ENCODE assay signal across 8 cellular contexts in the genomic region with DNA sequence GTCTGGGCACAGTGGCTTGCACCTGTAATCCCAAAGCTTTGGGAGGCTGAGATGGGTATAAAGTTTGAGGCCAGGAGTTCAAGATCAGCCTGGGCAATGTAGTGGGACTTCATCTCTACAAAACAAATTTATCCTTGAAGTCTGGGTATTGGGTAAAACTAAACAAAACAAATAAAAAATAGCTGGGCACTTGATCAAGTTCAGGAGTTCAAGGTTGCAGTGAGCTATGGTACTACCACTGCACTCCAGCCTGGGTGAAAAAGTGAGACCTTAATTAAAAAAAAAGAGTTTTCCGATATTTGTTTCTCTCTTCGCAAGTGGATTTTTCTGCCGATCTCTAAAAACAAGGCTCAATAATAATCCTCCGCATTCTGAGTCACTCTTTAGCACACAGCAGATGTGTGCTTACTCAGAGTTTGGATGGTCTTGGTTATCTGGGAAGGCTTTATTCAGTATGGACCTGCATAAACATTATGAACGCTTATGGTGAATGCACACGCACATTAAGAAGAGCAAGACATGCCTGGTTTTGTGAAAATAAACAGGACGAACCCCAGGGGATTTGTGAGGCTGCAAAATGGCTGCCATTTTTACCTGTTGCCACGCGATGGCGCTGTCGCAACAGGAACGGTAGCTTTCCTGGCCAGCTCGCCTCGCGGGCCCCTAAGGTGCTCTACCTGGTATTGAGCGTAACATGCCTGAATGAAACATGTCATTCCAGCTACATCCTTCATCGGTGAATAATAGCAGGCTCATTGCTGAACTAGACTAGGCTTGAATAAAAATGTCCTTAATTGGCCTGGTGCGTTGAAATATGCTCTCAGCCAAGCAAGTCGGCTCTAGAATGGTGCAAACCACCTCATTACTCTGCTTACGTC. TPM values are rescaled to one million over a fixed set of nuclear protein-coding genes. Genes with fewer than 3 reads are reported as not detected.
A peak's percentile ranks its signal among the peaks of the same experiment; 100 is the strongest.
DNase-seq lines count a peak whose midpoint lies in the region; ATAC-seq and TF ChIP-seq lines count a peak whose summit lies in the region.

No MANE protein-coding gene starts in this region.

- peaks cover 30% of the 10 kb centered on the region for H3K27me3 Mint-ChIP-seq in activated CD4-positive, alpha-beta T cell treated with anti-CD3 and anti-CD28 coated beads for 36 hours

- peak; percentile 58 for DNase-seq in AG08396 (ENCODE audit: low spot score)
- peak; percentile 64 for DNase-seq in NCI-H2227 (lab: John Stamatoyannopoulos, UW; ENCODE audit: unreplicated experiment)
- DNase-seq in activated CD4-positive, alpha-beta T cell treated with anti-CD3 and anti-CD28 coated beads for 36 hours = peak; percentile 80
- no peak for DNase-seq in coronary artery (ENCODE audit: low spot score)
- DNase-seq in lower lobe of right lung = peak; percentile 71
- peak; percentile 19 to 36 (median 23) for DNase-seq in stimulated activated CD4-positive, alpha-beta T cell treated with anti-CD3 and anti-CD28 coated beads, TNF-alpha, amount 100 ng/mL, for 48 hours (ENCODE audit: low read depth in 3 of 3)

- H3K4me3 ChIP-seq in coronary artery (peak overlapping the region; percentile 62), lower lobe of right lung (no peak overlapping the region)

- ATAC-seq in GM18858 (IDR thresholded peaks at IDR 0.05; ENCODE audit: unreplicated experiment) = peak; percentile 89
- peak; percentile 75 for ATAC-seq in HG03108 (IDR thresholded peaks at IDR 0.05; ENCODE audit: unreplicated experiment)
- peak; percentile 80 for ATAC-seq in activated CD4-positive, alpha-beta T cell treated with anti-CD3 and anti-CD28 coated beads for 36 hours
- ATAC-seq in lower lobe of right lung = peak; percentile 79 to 85

- no peaks in the 10 kb centered on the region for H3K9me3 ChIP-seq in lower lobe of right lung

- peaks cover 3% of the 10 kb centered on the region for H3K4me1 Mint-ChIP-seq in activated CD4-positive, alpha-beta T cell treated with anti-CD3 and anti-CD28 coated beads for 36 hours

- H3K9me3 Mint-ChIP-seq in activated CD4-positive, alpha-beta T cell treated with anti-CD3 and anti-CD28 coated beads for 36 hours (ENCODE audit: low read depth) = no peaks in the 10 kb centered on the region

- no peaks in the 10 kb centered on the region for H3K27me3 ChIP-seq in lower lobe of right lung (ENCODE audit: low read depth)

- H3K36me3 ChIP-seq in lower lobe of right lung = no peaks in the 10 kb centered on the region

- H3K36me3 Mint-ChIP-seq in activated CD4-positive, alpha-beta T cell treated with anti-CD3 and anti-CD28 coated beads for 36 hours (ENCODE audit: low read depth) = no peaks in the 10 kb centered on the region

- CTCF ChIA-PET in activated CD4-positive, alpha-beta T cell treated with anti-CD3 and anti-CD28 coated beads for 36 hours (lab: Charles Lee) = interaction anchor here (0.6 to 4.8 kb wide), 36 partner anchors 9 to 1626 kb away, joined by 3 to 30 read pairs (median 4); no protein-coding TSS in a partner anchor

- H3K27ac Mint-ChIP-seq in activated CD4-positive, alpha-beta T cell treated with anti-CD3 and anti-CD28 coated beads for 36 hours = no peak overlapping the region

- intact Hi-C loops in activated CD4-positive, alpha-beta T cell treated with anti-CD3 and anti-CD28 coated beads for 36 hours (cut with DNase I, micrococcal nuclease) = loop anchor here (1.0 to 5.0 kb wide), 4 partner anchors 977 to 1623 kb away; no protein-coding TSS in a partner anchor
- intact Hi-C loops in lower lobe of right lung (cut with DNase I) = no loop called here

- POLR2A ChIA-PET in activated CD4-positive, alpha-beta T cell treated with anti-CD3 and anti-CD28 coated beads for 36 hours (lab: Charles Lee) = no interaction called here

- TF ChIP-seq CTCF in coronary artery (IDR thresholded peaks at IDR 0.05) (peak; percentile 80), lower lobe of right lung (IDR thresholded peaks at IDR 0.05) (peak; percentile 91)

- H3K27ac ChIP-seq in coronary artery = no peak overlapping the region
- H3K27ac ChIP-seq in lower lobe of right lung = no peak overlapping the region

- H3K4me1 ChIP-seq in lower lobe of right lung = peaks cover 9% of the 10 kb centered on the region

- no peak overlapping the region for H3K4me3 Mint-ChIP-seq in activated CD4-positive, alpha-beta T cell treated with anti-CD3 and anti-CD28 coated beads for 36 hours

RNA-seq across cellular contexts. Expression of a gene that starts 6.0 kb away (rescaled TPM):
- not detected for total RNA-seq in activated CD4-positive, alpha-beta T cell treated with anti-CD3 and anti-CD28 coated beads for 36 hours
- not detected for total RNA-seq in lower lobe of right lung
